1 cellular context compared by ENCODE assay signal in the genomic region with DNA sequence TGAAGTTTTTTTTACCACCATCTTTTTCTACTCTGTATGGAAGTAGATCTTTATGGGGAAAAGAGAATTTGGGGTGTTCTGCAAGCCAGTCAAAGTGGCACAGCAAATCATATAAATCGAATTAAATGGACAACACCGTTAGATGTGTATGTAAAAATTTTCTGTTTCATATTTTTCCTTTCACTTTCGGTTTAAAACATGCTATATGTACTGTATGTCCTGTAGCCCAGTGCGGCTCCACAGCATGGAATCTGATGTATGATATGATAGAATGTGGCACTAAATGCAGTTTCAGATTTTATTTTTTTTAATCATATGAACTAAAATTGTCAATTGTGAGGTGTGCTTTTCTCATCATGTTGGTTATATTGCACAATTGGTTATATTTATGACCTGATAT.
TF ChIP-seq lines count a peak whose summit lies in the region.

No MANE protein-coding gene starts in this region.

TF ChIP-seq in K562, 482 proteins besides CTCF, POLR2A, EP300 and RAD21:
- TF ChIP-seq ETV1 (tag; conservative IDR thresholded peaks at IDR 0.05; ENCODE audit: low read depth) (no peak; the same call in 1 of the 2 replicates), ZNF780A (CRISPR knock-in tag; IDR thresholded peaks at IDR 0.05) (no peak), CREBBP (IDR thresholded peaks at IDR 0.05; ENCODE audit: low read depth, low read length) (no peak), CEBPB (tag; IDR thresholded peaks at IDR 0.05) (peak; percentile 41; the same call in 1 of the 2 replicates), CEBPG (CRISPR knock-in tag; IDR thresholded peaks at IDR 0.05) (no peak), CEBPG (tag; conservative IDR thresholded peaks at IDR 0.05 in 1 of 2, IDR thresholded peaks at IDR 0.05 in 1 of 2) (peak in 1 of 2 experiments; percentile 53; a peak in 3 of 4 replicates), TCF3 (CRISPR knock-in tag; IDR thresholded peaks at IDR 0.05) (no peak), TCF7L2 (IDR thresholded peaks at IDR 0.05; ENCODE audit: low read depth, low read length) (no peak), ZNF707 (CRISPR knock-in tag; conservative IDR thresholded peaks at IDR 0.05) (no peak)
- TF ChIP-seq, protein P1, sequence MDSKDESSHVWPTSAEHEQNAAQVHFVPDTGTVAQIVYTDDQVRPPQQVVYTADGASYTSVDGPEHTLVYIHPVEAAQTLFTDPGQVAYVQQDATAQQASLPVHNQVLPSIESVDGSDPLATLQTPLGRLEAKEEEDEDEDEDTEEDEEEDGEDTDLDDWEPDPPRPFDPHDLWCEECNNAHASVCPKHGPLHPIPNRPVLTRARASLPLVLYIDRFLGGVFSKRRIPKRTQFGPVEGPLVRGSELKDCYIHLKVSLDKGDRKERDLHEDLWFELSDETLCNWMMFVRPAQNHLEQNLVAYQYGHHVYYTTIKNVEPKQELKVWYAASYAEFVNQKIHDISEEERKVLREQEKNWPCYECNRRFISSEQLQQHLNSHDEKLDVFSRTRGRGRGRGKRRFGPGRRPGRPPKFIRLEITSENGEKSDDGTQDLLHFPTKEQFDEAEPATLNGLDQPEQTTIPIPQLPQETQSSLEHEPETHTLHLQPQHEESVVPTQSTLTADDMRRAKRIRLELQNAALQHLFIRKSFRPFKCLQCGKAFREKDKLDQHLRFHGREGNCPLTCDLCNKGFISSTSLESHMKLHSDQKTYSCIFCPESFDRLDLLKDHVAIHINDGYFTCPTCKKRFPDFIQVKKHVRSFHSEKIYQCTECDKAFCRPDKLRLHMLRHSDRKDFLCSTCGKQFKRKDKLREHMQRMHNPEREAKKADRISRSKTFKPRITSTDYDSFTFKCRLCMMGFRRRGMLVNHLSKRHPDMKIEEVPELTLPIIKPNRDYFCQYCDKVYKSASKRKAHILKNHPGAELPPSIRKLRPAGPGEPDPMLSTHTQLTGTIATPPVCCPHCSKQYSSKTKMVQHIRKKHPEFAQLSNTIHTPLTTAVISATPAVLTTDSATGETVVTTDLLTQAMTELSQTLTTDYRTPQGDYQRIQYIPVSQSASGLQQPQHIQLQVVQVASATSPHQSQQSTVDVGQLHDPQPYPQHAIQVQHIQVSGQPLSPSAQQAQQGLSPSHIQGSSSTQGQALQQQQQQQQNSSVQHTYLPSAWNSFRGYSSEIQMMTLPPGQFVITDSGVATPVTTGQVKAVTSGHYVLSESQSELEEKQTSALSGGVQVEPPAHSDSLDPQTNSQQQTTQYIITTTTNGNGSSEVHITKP (IDR thresholded peaks at IDR 0.05; ENCODE audit: partially characterized antibody): no peak
- TF ChIP-seq, protein P2, sequence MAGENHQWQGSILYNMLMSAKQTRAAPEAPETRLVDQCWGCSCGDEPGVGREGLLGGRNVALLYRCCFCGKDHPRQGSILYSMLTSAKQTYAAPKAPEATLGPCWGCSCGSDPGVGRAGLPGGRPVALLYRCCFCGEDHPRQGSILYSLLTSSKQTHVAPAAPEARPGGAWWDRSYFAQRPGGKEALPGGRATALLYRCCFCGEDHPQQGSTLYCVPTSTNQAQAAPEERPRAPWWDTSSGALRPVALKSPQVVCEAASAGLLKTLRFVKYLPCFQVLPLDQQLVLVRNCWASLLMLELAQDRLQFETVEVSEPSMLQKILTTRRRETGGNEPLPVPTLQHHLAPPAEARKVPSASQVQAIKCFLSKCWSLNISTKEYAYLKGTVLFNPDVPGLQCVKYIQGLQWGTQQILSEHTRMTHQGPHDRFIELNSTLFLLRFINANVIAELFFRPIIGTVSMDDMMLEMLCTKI (IDR thresholded peaks at IDR 0.05; ENCODE audit: partially characterized antibody): no peak
